In genomic region chr3:38274864-38275649, GRCh38 we compare ENCODE assay signal across 26 cellular contexts. TPM values are rescaled to one million over a fixed set of nuclear protein-coding genes. Genes with fewer than 3 reads are reported as not detected.
"Had no signal": no experiment of that assay in that cellular context is flagged by ENCODE, and none has a peak within 500 bp of the region (broad histone marks: within the 10 kb centered on the region; RNA-seq: fewer than 3 reads in every experiment).

No MANE protein-coding gene starts in this region.

- H3K36me3 ChIP-seq: colonic mucosa, neural progenitor cell, ovary, sigmoid colon, thoracic aorta had no signal

- H3K27ac Mint-ChIP-seq: dendritic cell treated with granulocyte-macrophage colony-stimulating factor and Interleukin-4, amounts not matched to agents 40 ng/mL and 50 ng/mL, for 4 days; endodermal cell; memory B cell; natural killer cell; neural progenitor cell had no signal

- H3K27me3 Mint-ChIP-seq: dendritic cell treated with granulocyte-macrophage colony-stimulating factor and Interleukin-4, amounts not matched to agents 40 ng/mL and 50 ng/mL, for 4 days; memory B cell had no signal

- H3K4me3 Mint-ChIP-seq: dendritic cell treated with granulocyte-macrophage colony-stimulating factor and Interleukin-4, amounts not matched to agents 40 ng/mL and 50 ng/mL, for 4 days; endodermal cell; memory B cell; natural killer cell; neural progenitor cell had no signal

- H3K9me3 ChIP-seq: colonic mucosa, gastrocnemius medialis, ovary, psoas muscle, sigmoid colon, thoracic aorta, tibial nerve, upper lobe of left lung had no signal

- DNase-seq: colonic mucosa; effector CD8-positive, alpha-beta T cell; endodermal cell; foreskin fibroblast; gastrocnemius medialis; natural killer cell; nucleus accumbens; ovary; psoas muscle; right cardiac atrium; sigmoid colon; stimulated activated naive CD4-positive, alpha-beta T cell; substantia nigra had no signal

- H3K4me1 Mint-ChIP-seq: endodermal cell, natural killer cell, neural progenitor cell had no signal

- H2AFZ ChIP-seq: neural progenitor cell had no signal

- H3K4me2 ChIP-seq: neural progenitor cell had no signal

- H3K4me3 ChIP-seq: colonic mucosa, gastrocnemius medialis, lung, neural progenitor cell, ovary, psoas muscle, sigmoid colon, thoracic aorta, tibial nerve, upper lobe of left lung had no signal

- H3K9me3 Mint-ChIP-seq: dendritic cell treated with granulocyte-macrophage colony-stimulating factor and Interleukin-4, amounts not matched to agents 40 ng/mL and 50 ng/mL, for 4 days; endodermal cell; natural killer cell; neural progenitor cell had no signal

- ATAC-seq: esophagus mucosa, gastrocnemius medialis, natural killer cell, right cardiac atrium had no signal

- H3K36me3 Mint-ChIP-seq: natural killer cell had no signal

- H3K27ac ChIP-seq: colonic mucosa, epithelial cell of prostate, gastrocnemius medialis, neural progenitor cell, ovary, psoas muscle, sigmoid colon, thoracic aorta, tibial nerve, upper lobe of left lung had no signal

- H3K9ac ChIP-seq: neural progenitor cell had no signal

- H3K4me1 ChIP-seq: colonic mucosa, gastrocnemius medialis, neural progenitor cell, psoas muscle, sigmoid colon, tibial nerve, upper lobe of left lung had no signal

- H3K27me3 ChIP-seq: colonic mucosa, gastrocnemius medialis, neural progenitor cell, ovary, sigmoid colon, tibial nerve, upper lobe of left lung had no signal

RNA-seq across cellular contexts. Expression of gene SLC22A14, which starts 7.0 kb away (rescaled TPM):
- total RNA-seq: lung, sigmoid colon had no signal
- polyA plus RNA-seq: liver had no signal

RNA-seq across cellular contexts. Expression of gene SLC22A13, which starts 9.4 kb away (rescaled TPM):
- total RNA-seq: glomerular endothelial cell, mononuclear cell, skeletal muscle tissue had no signal
- polyA plus RNA-seq: ovary had no signal
